ENCODE assay signal across 1 cellular context in the genomic region with DNA sequence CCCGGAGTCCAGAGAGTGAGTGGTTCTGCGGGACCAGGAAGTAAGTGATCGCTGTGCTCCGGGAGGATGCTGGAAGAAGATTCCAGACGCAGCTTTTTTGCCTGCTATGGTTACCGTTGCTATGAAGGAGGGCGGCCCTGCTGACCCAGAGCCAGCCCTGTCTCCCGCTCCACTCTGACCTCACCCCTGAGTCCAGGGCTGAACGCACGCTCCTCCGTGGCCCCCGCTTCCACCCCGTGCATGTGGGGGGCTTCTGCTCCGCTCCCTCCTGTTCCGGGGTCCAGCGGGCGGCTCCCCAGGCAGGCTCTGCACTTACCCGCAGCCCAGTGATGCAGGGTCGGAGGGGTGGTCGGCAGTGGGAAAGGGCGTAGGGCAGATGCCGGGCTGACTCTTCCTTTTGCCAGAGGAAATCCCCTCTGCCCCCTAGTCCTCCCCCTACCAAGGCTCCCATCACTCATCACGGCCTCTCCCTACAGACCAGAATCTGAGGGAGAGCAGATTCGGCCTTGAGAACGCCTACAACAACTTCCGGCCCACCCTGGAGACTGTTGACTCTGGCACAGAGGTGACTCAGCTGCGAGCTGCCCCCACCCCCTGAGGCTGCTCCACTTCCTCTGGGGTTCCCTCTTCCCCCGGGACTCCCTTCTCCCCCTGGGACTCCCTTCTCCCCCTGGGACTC.
A peak's percentile ranks its signal among the peaks of the same experiment; 100 is the strongest.
TF ChIP-seq lines count a peak whose summit lies in the region.

No MANE protein-coding gene starts in this region.

TF ChIP-seq in HEK293, 187 proteins besides CTCF, POLR2A, EP300 and RAD21 (continued from another document and continues in another):
- TF ChIP-seq, protein P1, sequence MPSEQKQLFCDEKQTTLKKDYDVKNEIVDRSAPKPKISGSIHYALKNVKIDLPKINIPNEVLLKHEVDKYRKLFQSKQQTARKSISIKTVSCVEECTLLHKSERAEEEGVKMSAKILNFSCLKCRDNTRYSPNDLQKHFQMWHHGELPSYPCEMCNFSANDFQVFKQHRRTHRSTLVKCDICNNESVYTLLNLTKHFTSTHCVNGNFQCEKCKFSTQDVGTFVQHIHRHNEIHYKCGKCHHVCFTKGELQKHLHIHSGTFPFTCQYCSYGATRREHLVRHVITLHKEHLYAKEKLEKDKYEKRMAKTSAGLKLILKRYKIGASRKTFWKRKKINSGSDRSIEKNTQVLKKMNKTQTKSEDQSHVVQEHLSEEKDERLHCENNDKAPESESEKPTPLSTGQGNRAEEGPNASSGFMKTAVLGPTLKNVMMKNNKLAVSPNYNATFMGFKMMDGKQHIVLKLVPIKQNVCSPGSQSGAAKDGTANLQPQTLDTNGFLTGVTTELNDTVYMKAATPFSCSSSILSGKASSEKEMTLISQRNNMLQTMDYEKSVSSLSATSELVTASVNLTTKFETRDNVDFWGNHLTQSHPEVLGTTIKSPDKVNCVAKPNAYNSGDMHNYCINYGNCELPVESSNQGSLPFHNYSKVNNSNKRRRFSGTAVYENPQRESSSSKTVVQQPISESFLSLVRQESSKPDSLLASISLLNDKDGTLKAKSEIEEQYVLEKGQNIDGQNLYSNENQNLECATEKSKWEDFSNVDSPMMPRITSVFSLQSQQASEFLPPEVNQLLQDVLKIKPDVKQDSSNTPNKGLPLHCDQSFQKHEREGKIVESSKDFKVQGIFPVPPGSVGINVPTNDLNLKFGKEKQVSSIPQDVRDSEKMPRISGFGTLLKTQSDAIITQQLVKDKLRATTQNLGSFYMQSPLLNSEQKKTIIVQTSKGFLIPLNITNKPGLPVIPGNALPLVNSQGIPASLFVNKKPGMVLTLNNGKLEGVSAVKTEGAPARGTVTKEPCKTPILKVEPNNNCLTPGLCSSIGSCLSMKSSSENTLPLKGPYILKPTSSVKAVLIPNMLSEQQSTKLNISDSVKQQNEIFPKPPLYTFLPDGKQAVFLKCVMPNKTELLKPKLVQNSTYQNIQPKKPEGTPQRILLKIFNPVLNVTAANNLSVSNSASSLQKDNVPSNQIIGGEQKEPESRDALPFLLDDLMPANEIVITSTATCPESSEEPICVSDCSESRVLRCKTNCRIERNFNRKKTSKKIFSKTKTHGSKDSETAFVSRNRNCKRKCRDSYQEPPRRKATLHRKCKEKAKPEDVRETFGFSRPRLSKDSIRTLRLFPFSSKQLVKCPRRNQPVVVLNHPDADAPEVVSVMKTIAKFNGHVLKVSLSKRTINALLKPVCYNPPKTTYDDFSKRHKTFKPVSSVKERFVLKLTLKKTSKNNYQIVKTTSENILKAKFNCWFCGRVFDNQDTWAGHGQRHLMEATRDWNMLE (tag by site-specific recombination; conservative IDR thresholded peaks at IDR 0.05; ENCODE audit: low read depth), result 0 out of 2 replicates have a peak, but pooled peaks have one; percentile 22
- TF ChIP-seq ZNF2 (tag by site-specific recombination; IDR thresholded peaks at IDR 0.05), result no peak
- TF ChIP-seq, protein P2, sequence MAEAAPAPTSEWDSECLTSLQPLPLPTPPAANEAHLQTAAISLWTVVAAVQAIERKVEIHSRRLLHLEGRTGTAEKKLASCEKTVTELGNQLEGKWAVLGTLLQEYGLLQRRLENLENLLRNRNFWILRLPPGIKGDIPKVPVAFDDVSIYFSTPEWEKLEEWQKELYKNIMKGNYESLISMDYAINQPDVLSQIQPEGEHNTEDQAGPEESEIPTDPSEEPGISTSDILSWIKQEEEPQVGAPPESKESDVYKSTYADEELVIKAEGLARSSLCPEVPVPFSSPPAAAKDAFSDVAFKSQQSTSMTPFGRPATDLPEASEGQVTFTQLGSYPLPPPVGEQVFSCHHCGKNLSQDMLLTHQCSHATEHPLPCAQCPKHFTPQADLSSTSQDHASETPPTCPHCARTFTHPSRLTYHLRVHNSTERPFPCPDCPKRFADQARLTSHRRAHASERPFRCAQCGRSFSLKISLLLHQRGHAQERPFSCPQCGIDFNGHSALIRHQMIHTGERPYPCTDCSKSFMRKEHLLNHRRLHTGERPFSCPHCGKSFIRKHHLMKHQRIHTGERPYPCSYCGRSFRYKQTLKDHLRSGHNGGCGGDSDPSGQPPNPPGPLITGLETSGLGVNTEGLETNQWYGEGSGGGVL (tag by site-specific recombination; IDR thresholded peaks at IDR 0.05), result peak; percentile 80
- no peak for TF ChIP-seq YY2 (tag by site-specific recombination; IDR thresholded peaks at IDR 0.05)
- no peak for TF ChIP-seq ZBTB6 (tag by site-specific recombination; IDR thresholded peaks at IDR 0.05)
- no peak for TF ChIP-seq KLF8 (tag by site-specific recombination; IDR thresholded peaks at IDR 0.05)
- no peak for TF ChIP-seq ZNF23 (tag by site-specific recombination; IDR thresholded peaks at IDR 0.05; ENCODE audit: borderline replicate concordance)
- TF ChIP-seq ZNF704 (tag by site-specific recombination; IDR thresholded peaks at IDR 0.05), result no peak
- no peak for TF ChIP-seq ZNF148 (tag by site-specific recombination; IDR thresholded peaks at IDR 0.05; ENCODE audit: borderline replicate concordance)
- no peak for TF ChIP-seq ZNF169 (tag by site-specific recombination; IDR thresholded peaks at IDR 0.05)
- TF ChIP-seq, protein P3, sequence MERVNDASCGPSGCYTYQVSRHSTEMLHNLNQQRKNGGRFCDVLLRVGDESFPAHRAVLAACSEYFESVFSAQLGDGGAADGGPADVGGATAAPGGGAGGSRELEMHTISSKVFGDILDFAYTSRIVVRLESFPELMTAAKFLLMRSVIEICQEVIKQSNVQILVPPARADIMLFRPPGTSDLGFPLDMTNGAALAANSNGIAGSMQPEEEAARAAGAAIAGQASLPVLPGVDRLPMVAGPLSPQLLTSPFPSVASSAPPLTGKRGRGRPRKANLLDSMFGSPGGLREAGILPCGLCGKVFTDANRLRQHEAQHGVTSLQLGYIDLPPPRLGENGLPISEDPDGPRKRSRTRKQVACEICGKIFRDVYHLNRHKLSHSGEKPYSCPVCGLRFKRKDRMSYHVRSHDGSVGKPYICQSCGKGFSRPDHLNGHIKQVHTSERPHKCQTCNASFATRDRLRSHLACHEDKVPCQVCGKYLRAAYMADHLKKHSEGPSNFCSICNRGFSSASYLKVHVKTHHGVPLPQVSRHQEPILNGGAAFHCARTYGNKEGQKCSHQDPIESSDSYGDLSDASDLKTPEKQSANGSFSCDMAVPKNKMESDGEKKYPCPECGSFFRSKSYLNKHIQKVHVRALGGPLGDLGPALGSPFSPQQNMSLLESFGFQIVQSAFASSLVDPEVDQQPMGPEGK (tag by site-specific recombination; IDR thresholded peaks at IDR 0.05), result peak; percentile 57
- TF ChIP-seq, protein P4, sequence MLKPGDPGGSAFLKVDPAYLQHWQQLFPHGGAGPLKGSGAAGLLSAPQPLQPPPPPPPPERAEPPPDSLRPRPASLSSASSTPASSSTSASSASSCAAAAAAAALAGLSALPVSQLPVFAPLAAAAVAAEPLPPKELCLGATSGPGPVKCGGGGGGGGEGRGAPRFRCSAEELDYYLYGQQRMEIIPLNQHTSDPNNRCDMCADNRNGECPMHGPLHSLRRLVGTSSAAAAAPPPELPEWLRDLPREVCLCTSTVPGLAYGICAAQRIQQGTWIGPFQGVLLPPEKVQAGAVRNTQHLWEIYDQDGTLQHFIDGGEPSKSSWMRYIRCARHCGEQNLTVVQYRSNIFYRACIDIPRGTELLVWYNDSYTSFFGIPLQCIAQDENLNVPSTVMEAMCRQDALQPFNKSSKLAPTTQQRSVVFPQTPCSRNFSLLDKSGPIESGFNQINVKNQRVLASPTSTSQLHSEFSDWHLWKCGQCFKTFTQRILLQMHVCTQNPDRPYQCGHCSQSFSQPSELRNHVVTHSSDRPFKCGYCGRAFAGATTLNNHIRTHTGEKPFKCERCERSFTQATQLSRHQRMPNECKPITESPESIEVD (tag by site-specific recombination; IDR thresholded peaks at IDR 0.05), result no peak
- no peak for TF ChIP-seq MZF1 (tag by site-specific recombination; IDR thresholded peaks at IDR 0.05; ENCODE audit: borderline replicate concordance)
- no peak for TF ChIP-seq ZNF274 (IDR thresholded peaks at IDR 0.05; ENCODE audit: low read length)
- no peak for TF ChIP-seq ZNF274 (tag by site-specific recombination; IDR thresholded peaks at IDR 0.05; ENCODE audit: borderline replicate concordance)
- no peak for TF ChIP-seq ZNF623 (tag by site-specific recombination; IDR thresholded peaks at IDR 0.05)
- no peak for TF ChIP-seq KLF9 (tag by site-specific recombination; IDR thresholded peaks at IDR 0.05; ENCODE audit: low read depth)
- TF ChIP-seq ZFHX2 (tag by site-specific recombination; conservative IDR thresholded peaks at IDR 0.05), result peak; percentile 82
- TF ChIP-seq ZNF394 (tag by site-specific recombination; IDR thresholded peaks at IDR 0.05; ENCODE audit: borderline replicate concordance), result peak; percentile 89; the same call in 1 of the 2 replicates
- TF ChIP-seq KLF7 (tag by site-specific recombination; IDR thresholded peaks at IDR 0.05; ENCODE audit: borderline replicate concordance), result no peak
- peak; percentile 79 for TF ChIP-seq KLF1 (tag by site-specific recombination; IDR thresholded peaks at IDR 0.05)
- TF ChIP-seq ZBTB48 (tag by site-specific recombination; IDR thresholded peaks at IDR 0.05), result no peak
- no peak for TF ChIP-seq ZNF830 (tag by site-specific recombination; IDR thresholded peaks at IDR 0.05; ENCODE audit: low read depth)
- TF ChIP-seq ZNF202 (tag by site-specific recombination; IDR thresholded peaks at IDR 0.05; ENCODE audit: borderline replicate concordance), result no peak
- TF ChIP-seq ZBTB11 (tag by site-specific recombination; conservative IDR thresholded peaks at IDR 0.05; ENCODE audit: low read depth), result no peak
- TF ChIP-seq ZNF350 (tag by site-specific recombination; IDR thresholded peaks at IDR 0.05), result no peak
- no peak for TF ChIP-seq ZNF548 (tag by site-specific recombination; IDR thresholded peaks at IDR 0.05)
- TF ChIP-seq ZNF510 (tag by site-specific recombination; IDR thresholded peaks at IDR 0.05; ENCODE audit: insufficient replicate concordance), result no peak
- TF ChIP-seq ZNF423 (tag by site-specific recombination; IDR thresholded peaks at IDR 0.05), result no peak
- no peak for TF ChIP-seq ZNF837 (tag by site-specific recombination; IDR thresholded peaks at IDR 0.05)
- TF ChIP-seq ZNF555 (tag by site-specific recombination; conservative IDR thresholded peaks at IDR 0.05), result no peak
- TF ChIP-seq KLF17 (tag by site-specific recombination; IDR thresholded peaks at IDR 0.05), result peak; percentile 91
- no peak for TF ChIP-seq MEIS1 (CRISPR knock-in tag; IDR thresholded peaks at IDR 0.05; ENCODE audit: borderline replicate concordance)
- no peak for TF ChIP-seq ZBTB20 (tag by site-specific recombination; IDR thresholded peaks at IDR 0.05)
- TF ChIP-seq ZNF155 (tag by site-specific recombination; IDR thresholded peaks at IDR 0.05), result no peak
